ENCODE assay signal across 1 cellular context in the genomic region with DNA sequence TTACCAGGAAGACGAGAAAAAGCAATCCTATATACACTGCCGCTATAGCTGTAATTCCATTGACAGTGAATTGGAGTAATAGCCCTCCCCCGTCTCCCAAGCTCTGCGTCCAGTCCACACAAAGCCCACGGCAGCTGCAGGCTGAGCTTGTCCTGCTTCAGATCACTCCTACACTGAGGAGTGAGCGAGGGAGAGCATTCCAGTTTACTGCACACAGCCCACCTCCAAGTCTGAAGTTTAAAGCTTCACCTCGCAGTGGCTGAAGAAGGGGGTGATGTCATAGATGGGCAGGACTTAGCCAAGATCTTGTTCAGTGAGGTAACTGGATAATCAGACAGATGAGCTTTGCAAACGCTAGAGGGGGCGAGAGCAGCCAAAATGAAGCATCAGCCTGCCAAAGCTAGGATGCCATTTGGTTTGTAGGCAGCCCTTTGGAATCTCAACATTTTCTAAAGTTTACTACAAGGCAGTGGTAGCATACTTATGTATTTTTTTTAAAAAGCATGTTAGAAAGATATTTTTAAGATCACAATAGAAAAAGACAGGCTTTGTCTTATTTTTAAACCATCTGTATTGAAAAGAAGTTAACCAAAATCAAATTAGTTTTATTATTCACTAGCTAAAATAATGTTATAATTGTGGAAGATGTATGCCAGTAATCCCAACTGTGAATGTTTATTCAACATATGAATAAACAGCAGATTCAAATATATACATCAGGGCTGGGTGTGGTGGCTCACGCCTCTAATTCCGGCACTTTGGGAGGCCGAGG.
TF ChIP-seq lines count a peak whose summit lies in the region.

Gene FLRT3 (minus strand): TSS at position 213 of the 772 bp plus-strand sequence. CDS start 10,106 bp downstream, outside the sequence.

TF ChIP-seq in HepG2, 621 proteins besides CTCF, POLR2A, EP300 and RAD21 (continues in another document):
- TF ChIP-seq TFAP4 (IDR thresholded peaks at IDR 0.05; ENCODE audit: borderline replicate concordance, low read depth) (peak; percentile 12; the same call in 1 of the 2 replicates), ZSCAN9 (CRISPR knock-in tag; IDR thresholded peaks at IDR 0.05; ENCODE audit: borderline replicate concordance) (peak; percentile 81; the same call in 1 of the 2 replicates), MTF1 (CRISPR knock-in tag; IDR thresholded peaks at IDR 0.05) (no peak), KAT8 (CRISPR knock-in tag; IDR thresholded peaks at IDR 0.05) (peak; percentile 80; the same call in 1 of the 2 replicates), MZF1 (CRISPR knock-in tag; IDR thresholded peaks at IDR 0.05; ENCODE audit: borderline replicate concordance) (no peak), ETV5 (CRISPR knock-in tag; IDR thresholded peaks at IDR 0.05; ENCODE audit: borderline replicate concordance) (0 out of 2 replicates have a peak, but pooled peaks have one; percentile 20), MAF1 (CRISPR knock-in tag; IDR thresholded peaks at IDR 0.05; ENCODE audit: borderline replicate concordance) (no peak), RNF2 (conservative IDR thresholded peaks at IDR 0.05; ENCODE audit: low read depth) (no peak), KMT2A (CRISPR knock-in tag; IDR thresholded peaks at IDR 0.05) (0 out of 2 replicates have a peak, but pooled peaks have one; percentile 42), ZNF44 (CRISPR knock-in tag; IDR thresholded peaks at IDR 0.05) (no peak), ZNF512 (CRISPR knock-in tag; IDR thresholded peaks at IDR 0.05) (no peak), ZBTB7B (CRISPR knock-in tag; IDR thresholded peaks at IDR 0.05) (peak; percentile 48; the same call in 1 of the 2 replicates), IRX3 (CRISPR knock-in tag; IDR thresholded peaks at IDR 0.05; ENCODE audit: borderline replicate concordance, low read depth) (no peak), NR2F1 (CRISPR knock-in tag; IDR thresholded peaks at IDR 0.05) (no peak), CEBPG (CRISPR knock-in tag; IDR thresholded peaks at IDR 0.05) (peak; percentile 83), ZNF331 (CRISPR knock-in tag; IDR thresholded peaks at IDR 0.05) (peak; percentile 62), ATF1 (CRISPR knock-in tag; IDR thresholded peaks at IDR 0.05) (peak; percentile 69; the same call in 1 of the 2 replicates), HNRNPK (IDR thresholded peaks at IDR 0.05; ENCODE audit: low read depth, low read length, poor library complexity, severe bottlenecking) (no peak), ZNF7 (CRISPR knock-in tag; IDR thresholded peaks at IDR 0.05) (no peak), ZMAT3 (CRISPR knock-in tag; conservative IDR thresholded peaks at IDR 0.05) (no peak; the same call in 1 of the 2 replicates), RFXANK (CRISPR knock-in tag; IDR thresholded peaks at IDR 0.05) (0 out of 2 replicates have a peak, but pooled peaks have one; percentile 47), ZNF839 (CRISPR knock-in tag; IDR thresholded peaks at IDR 0.05; ENCODE audit: borderline replicate concordance) (no peak), HDAC6 (IDR thresholded peaks at IDR 0.05; ENCODE audit: low read depth, low read length) (no peak), KLF16 (CRISPR knock-in tag; IDR thresholded peaks at IDR 0.05) (peak in 1 of 2 experiments; percentile 82; a peak in 1 of 4 replicates), ZNF441 (CRISPR knock-in tag; IDR thresholded peaks at IDR 0.05; ENCODE audit: borderline replicate concordance) (peak; percentile 71; the same call in 1 of the 2 replicates), IRF2 (CRISPR knock-in tag; IDR thresholded peaks at IDR 0.05) (peak; percentile 78; the same call in 1 of the 2 replicates), ZFP36L2 (CRISPR knock-in tag; IDR thresholded peaks at IDR 0.05) (0 out of 2 replicates have a peak, but pooled peaks have one; percentile 32), SSRP1 (CRISPR knock-in tag; IDR thresholded peaks at IDR 0.05) (peak; percentile 76; the same call in 1 of the 2 replicates), HMG20A (CRISPR knock-in tag; IDR thresholded peaks at IDR 0.05; ENCODE audit: borderline replicate concordance) (peak; percentile 25; the same call in 1 of the 2 replicates), GATAD2A (CRISPR knock-in tag; IDR thresholded peaks at IDR 0.05) (peak; percentile 84), CBFB (CRISPR knock-in tag; IDR thresholded peaks at IDR 0.05) (no peak), ZNF614 (CRISPR knock-in tag; IDR thresholded peaks at IDR 0.05; ENCODE audit: borderline replicate concordance) (0 out of 2 replicates have a peak, but pooled peaks have one; percentile 25), STAG1 (CRISPR knock-in tag; IDR thresholded peaks at IDR 0.05) (peak; percentile 98), ZNF747 (CRISPR knock-in tag; IDR thresholded peaks at IDR 0.05; ENCODE audit: borderline replicate concordance) (0 out of 2 replicates have a peak, but pooled peaks have one; percentile 34), ERF (CRISPR knock-in tag; IDR thresholded peaks at IDR 0.05) (peak; percentile 59; the same call in 1 of the 2 replicates), ZNF501 (CRISPR knock-in tag; IDR thresholded peaks at IDR 0.05) (peak; percentile 74; the same call in 1 of the 2 replicates), SALL1 (CRISPR knock-in tag; IDR thresholded peaks at IDR 0.05) (peak; percentile 75), ZNF543 (CRISPR knock-in tag; IDR thresholded peaks at IDR 0.05) (no peak), SMAD3 (CRISPR knock-in tag; IDR thresholded peaks at IDR 0.05) (peak; percentile 85), ZKSCAN8 (CRISPR knock-in tag; IDR thresholded peaks at IDR 0.05; ENCODE audit: borderline replicate concordance) (0 out of 2 replicates have a peak, but pooled peaks have one; percentile 46)
- TF ChIP-seq, protein P1, sequence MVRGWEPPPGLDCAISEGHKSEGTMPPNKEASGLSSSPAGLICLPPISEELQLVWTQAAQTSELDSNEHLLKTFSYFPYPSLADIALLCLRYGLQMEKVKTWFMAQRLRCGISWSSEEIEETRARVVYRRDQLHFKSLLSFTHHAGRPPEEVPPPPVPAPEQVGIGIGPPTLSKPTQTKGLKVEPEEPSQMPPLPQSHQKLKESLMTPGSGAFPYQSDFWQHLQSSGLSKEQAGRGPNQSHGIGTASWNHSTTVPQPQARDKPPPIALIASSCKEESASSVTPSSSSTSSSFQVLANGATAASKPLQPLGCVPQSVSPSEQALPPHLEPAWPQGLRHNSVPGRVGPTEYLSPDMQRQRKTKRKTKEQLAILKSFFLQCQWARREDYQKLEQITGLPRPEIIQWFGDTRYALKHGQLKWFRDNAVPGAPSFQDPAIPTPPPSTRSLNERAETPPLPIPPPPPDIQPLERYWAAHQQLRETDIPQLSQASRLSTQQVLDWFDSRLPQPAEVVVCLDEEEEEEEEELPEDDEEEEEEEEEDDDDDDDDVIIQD (CRISPR knock-in tag; IDR thresholded peaks at IDR 0.05; ENCODE audit: low read depth): peak; percentile 92
- TF ChIP-seq, protein P2, sequence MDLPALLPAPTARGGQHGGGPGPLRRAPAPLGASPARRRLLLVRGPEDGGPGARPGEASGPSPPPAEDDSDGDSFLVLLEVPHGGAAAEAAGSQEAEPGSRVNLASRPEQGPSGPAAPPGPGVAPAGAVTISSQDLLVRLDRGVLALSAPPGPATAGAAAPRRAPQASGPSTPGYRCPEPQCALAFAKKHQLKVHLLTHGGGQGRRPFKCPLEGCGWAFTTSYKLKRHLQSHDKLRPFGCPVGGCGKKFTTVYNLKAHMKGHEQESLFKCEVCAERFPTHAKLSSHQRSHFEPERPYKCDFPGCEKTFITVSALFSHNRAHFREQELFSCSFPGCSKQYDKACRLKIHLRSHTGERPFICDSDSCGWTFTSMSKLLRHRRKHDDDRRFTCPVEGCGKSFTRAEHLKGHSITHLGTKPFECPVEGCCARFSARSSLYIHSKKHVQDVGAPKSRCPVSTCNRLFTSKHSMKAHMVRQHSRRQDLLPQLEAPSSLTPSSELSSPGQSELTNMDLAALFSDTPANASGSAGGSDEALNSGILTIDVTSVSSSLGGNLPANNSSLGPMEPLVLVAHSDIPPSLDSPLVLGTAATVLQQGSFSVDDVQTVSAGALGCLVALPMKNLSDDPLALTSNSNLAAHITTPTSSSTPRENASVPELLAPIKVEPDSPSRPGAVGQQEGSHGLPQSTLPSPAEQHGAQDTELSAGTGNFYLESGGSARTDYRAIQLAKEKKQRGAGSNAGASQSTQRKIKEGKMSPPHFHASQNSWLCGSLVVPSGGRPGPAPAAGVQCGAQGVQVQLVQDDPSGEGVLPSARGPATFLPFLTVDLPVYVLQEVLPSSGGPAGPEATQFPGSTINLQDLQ (CRISPR knock-in tag; IDR thresholded peaks at IDR 0.05): no peak
- TF ChIP-seq, protein P3, sequence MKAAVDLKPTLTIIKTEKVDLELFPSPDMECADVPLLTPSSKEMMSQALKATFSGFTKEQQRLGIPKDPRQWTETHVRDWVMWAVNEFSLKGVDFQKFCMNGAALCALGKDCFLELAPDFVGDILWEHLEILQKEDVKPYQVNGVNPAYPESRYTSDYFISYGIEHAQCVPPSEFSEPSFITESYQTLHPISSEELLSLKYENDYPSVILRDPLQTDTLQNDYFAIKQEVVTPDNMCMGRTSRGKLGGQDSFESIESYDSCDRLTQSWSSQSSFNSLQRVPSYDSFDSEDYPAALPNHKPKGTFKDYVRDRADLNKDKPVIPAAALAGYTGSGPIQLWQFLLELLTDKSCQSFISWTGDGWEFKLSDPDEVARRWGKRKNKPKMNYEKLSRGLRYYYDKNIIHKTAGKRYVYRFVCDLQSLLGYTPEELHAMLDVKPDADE (CRISPR knock-in tag; IDR thresholded peaks at IDR 0.05): no peak
- TF ChIP-seq, protein P4, sequence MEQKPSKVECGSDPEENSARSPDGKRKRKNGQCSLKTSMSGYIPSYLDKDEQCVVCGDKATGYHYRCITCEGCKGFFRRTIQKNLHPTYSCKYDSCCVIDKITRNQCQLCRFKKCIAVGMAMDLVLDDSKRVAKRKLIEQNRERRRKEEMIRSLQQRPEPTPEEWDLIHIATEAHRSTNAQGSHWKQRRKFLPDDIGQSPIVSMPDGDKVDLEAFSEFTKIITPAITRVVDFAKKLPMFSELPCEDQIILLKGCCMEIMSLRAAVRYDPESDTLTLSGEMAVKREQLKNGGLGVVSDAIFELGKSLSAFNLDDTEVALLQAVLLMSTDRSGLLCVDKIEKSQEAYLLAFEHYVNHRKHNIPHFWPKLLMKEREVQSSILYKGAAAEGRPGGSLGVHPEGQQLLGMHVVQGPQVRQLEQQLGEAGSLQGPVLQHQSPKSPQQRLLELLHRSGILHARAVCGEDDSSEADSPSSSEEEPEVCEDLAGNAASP (CRISPR knock-in tag; IDR thresholded peaks at IDR 0.05; ENCODE audit: borderline replicate concordance): peak; percentile 56; the same call in 1 of the 2 replicates
- TF ChIP-seq, protein P5, sequence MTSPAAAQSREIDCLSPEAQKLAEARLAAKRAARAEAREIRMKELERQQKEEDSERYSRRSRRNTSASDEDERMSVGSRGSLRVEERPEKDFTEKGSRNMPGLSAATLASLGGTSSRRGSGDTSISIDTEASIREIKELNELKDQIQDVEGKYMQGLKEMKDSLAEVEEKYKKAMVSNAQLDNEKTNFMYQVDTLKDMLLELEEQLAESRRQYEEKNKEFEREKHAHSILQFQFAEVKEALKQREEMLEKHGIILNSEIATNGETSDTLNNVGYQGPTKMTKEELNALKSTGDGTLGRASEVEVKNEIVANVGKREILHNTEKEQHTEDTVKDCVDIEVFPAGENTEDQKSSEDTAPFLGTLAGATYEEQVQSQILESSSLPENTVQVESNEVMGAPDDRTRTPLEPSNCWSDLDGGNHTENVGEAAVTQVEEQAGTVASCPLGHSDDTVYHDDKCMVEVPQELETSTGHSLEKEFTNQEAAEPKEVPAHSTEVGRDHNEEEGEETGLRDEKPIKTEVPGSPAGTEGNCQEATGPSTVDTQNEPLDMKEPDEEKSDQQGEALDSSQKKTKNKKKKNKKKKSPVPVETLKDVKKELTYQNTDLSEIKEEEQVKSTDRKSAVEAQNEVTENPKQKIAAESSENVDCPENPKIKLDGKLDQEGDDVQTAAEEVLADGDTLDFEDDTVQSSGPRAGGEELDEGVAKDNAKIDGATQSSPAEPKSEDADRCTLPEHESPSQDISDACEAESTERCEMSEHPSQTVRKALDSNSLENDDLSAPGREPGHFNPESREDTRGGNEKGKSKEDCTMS (CRISPR knock-in tag; conservative IDR thresholded peaks at IDR 0.05): 0 out of 2 replicates have a peak, but pooled peaks have one; percentile 40
- TF ChIP-seq, protein P6, sequence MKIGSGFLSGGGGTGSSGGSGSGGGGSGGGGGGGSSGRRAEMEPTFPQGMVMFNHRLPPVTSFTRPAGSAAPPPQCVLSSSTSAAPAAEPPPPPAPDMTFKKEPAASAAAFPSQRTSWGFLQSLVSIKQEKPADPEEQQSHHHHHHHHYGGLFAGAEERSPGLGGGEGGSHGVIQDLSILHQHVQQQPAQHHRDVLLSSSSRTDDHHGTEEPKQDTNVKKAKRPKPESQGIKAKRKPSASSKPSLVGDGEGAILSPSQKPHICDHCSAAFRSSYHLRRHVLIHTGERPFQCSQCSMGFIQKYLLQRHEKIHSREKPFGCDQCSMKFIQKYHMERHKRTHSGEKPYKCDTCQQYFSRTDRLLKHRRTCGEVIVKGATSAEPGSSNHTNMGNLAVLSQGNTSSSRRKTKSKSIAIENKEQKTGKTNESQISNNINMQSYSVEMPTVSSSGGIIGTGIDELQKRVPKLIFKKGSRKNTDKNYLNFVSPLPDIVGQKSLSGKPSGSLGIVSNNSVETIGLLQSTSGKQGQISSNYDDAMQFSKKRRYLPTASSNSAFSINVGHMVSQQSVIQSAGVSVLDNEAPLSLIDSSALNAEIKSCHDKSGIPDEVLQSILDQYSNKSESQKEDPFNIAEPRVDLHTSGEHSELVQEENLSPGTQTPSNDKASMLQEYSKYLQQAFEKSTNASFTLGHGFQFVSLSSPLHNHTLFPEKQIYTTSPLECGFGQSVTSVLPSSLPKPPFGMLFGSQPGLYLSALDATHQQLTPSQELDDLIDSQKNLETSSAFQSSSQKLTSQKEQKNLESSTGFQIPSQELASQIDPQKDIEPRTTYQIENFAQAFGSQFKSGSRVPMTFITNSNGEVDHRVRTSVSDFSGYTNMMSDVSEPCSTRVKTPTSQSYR (CRISPR knock-in tag; IDR thresholded peaks at IDR 0.05; ENCODE audit: borderline replicate concordance): peak; percentile 46; the same call in 1 of the 2 replicates
